Comparison of ENCODE assay signal across 8 cellular contexts in genomic region chr15:67884514-67885225, GRCh38. TPM values are rescaled to one million over a fixed set of nuclear protein-coding genes. Genes with fewer than 3 reads are reported as not detected.
DNase-seq lines count a peak whose midpoint lies in the region; ATAC-seq and TF ChIP-seq lines count a peak whose summit lies in the region.

No MANE protein-coding gene starts in this region.

- peak overlapping the region; percentile 74 for H3K4me3 ChIP-seq in endodermal cell (ENCODE audit: low read length)
- H3K4me3 ChIP-seq in mesenchymal stem cell (ENCODE audit: insufficient read depth in 1 of 2, low read depth in 1 of 2, low read length in 2 of 2), result peak overlapping the region; percentile 50 to 80

- H4K8ac ChIP-seq in mesenchymal stem cell (ENCODE audit: low read length), result peak overlapping the region; percentile 85

- peak overlapping the region; percentile 46 for H3K27ac ChIP-seq in endodermal cell (ENCODE audit: low read depth, low read length)
- peak overlapping the region; percentile 46 for H3K27ac ChIP-seq in mesenchymal stem cell (ENCODE audit: low read length, poor library complexity, severe bottlenecking)

- TF ChIP-seq CTCF in GM13976 (IDR thresholded peaks at IDR 0.05; ENCODE audit: borderline replicate concordance, control extremely low read depth, extremely low read depth, insufficient read depth, missing control alignments) (no peak), endodermal cell (conservative IDR thresholded peaks at IDR 0.05) (no peak)

- DNase-seq in GM13976 (ENCODE audit: low spot score) (peak; percentile 74), NCI-H526 (lab: John Stamatoyannopoulos, UW) (peak; percentile 40 to 91), endodermal cell (peak; percentile 90), mesenchymal stem cell (peak; percentile 78)
- DNase-seq in activated CD8-positive, alpha-beta memory T cell treated with anti-CD3 and anti-CD28 coated beads for 4 hours (ENCODE audit: low read depth in 2 of 2), result peak; percentile 25 to 27
- peak; percentile 9 to 29 (median 18) for DNase-seq in stimulated activated CD4-positive, alpha-beta T cell treated with anti-CD3 and anti-CD28 coated beads, TNF-alpha, amount 100 ng/mL, for 48 hours (ENCODE audit: low read depth in 3 of 3)

- ATAC-seq in GM21360 (IDR thresholded peaks at IDR 0.05; ENCODE audit: unreplicated experiment) (no peak), GM21390 (IDR thresholded peaks at IDR 0.05; ENCODE audit: unreplicated experiment) (no peak)

- H3K79me1 ChIP-seq in mesenchymal stem cell (replicated peaks; ENCODE audit: low read length, poor library complexity, severe bottlenecking), result no peaks in the 10 kb centered on the region

- in situ Hi-C loops in GM13976 (cut with MboI; ENCODE audit: low sequenced_read_pairs, unreplicated experiment), result no loop called here

- H3K4me3 Mint-ChIP-seq in endodermal cell, result peak overlapping the region; percentile 58

- H2BK120ac ChIP-seq in mesenchymal stem cell (ENCODE audit: low read depth, low read length), result peak overlapping the region; percentile 66

- H4K91ac ChIP-seq in mesenchymal stem cell (ENCODE audit: low read length), result peak overlapping the region; percentile 81

- peak overlapping the region; percentile 39 for H3K27ac Mint-ChIP-seq in endodermal cell

- H3K9ac ChIP-seq in endodermal cell (ENCODE audit: extremely low read depth, low read length, poor library complexity, severe bottlenecking), result peak overlapping the region; percentile 52
- H3K9ac ChIP-seq in mesenchymal stem cell (ENCODE audit: low read length), result peak overlapping the region; percentile 87

- H2BK15ac ChIP-seq in mesenchymal stem cell (ENCODE audit: low read depth, poor library complexity, severe bottlenecking), result no peak overlapping the region

- no peak overlapping the region for H2AK5ac ChIP-seq in mesenchymal stem cell (ENCODE audit: low read length, severe bottlenecking)

- peaks cover 7% of the 10 kb centered on the region for H3K4me1 Mint-ChIP-seq in endodermal cell

- H3K18ac ChIP-seq in mesenchymal stem cell (ENCODE audit: low read depth in 1 of 2, low read length in 2 of 2), result peak overlapping the region; percentile 52 to 97

- H3K9me3 ChIP-seq in endodermal cell (ENCODE audit: control insufficient read depth, low read length) (no peaks in the 10 kb centered on the region), mesenchymal stem cell (ENCODE audit: control insufficient read depth, low read length) (no peaks in the 10 kb centered on the region)

- peak overlapping the region in 1 of 2 experiments; percentile 2 for H3K14ac ChIP-seq in mesenchymal stem cell (ENCODE audit: low read length in 2 of 2)

- H3K27me3 Mint-ChIP-seq in endodermal cell (ENCODE audit: insufficient read depth), result peaks cover 18% of the 10 kb centered on the region

- H2BK12ac ChIP-seq in mesenchymal stem cell (ENCODE audit: low read length in 2 of 2), result peak overlapping the region; percentile 45 to 75

- 7 to 18% methylated on average over 4 to 46 of the region's 48 CpGs for WGBS in endodermal cell (ENCODE audit: insufficient coverage in 1 of 2, insufficient read length in 1 of 2), 2 experiments
- WGBS in mesenchymal stem cell, result 3% methylated on average over 37 of the region's 48 CpGs

- H3K9me3 Mint-ChIP-seq in endodermal cell, result no peaks in the 10 kb centered on the region

- no peaks in the 10 kb centered on the region for H3K36me3 ChIP-seq in endodermal cell (ENCODE audit: control insufficient read depth, insufficient read depth, low read length)
- H3K36me3 ChIP-seq in mesenchymal stem cell (ENCODE audit: control insufficient read depth in 1 of 2, insufficient read depth in 2 of 2, low read depth in 1 of 2, low read length in 2 of 2), result no peaks in the 10 kb centered on the region

- no peak overlapping the region for H2BK5ac ChIP-seq in mesenchymal stem cell (ENCODE audit: low read depth, low read length, poor library complexity, severe bottlenecking)

- no peak overlapping the region for H3K23ac ChIP-seq in mesenchymal stem cell (ENCODE audit: low read length in 2 of 2)

- H3K4me2 ChIP-seq in mesenchymal stem cell (ENCODE audit: low read length, poor library complexity, severe bottlenecking), result peak overlapping the region; percentile 51

- no peaks in the 10 kb centered on the region for H3K36me3 Mint-ChIP-seq in endodermal cell (ENCODE audit: low read depth)

- H3K4me1 ChIP-seq in endodermal cell (ENCODE audit: control insufficient read depth, insufficient read depth, low read length), result no peaks in the 10 kb centered on the region
- H3K4me1 ChIP-seq in mesenchymal stem cell (ENCODE audit: control insufficient read depth, insufficient read depth, low read depth, low read length), result peaks cover 3% of the 10 kb centered on the region

- peak overlapping the region; percentile 9 to 60 for H3K4ac ChIP-seq in mesenchymal stem cell (ENCODE audit: low read depth in 1 of 2, low read length in 2 of 2)

- H3K27me3 ChIP-seq in endodermal cell (ENCODE audit: control insufficient read depth, insufficient read depth, low read length, poor library complexity, severe bottlenecking) (peaks cover 11% of the 10 kb centered on the region), mesenchymal stem cell (ENCODE audit: control insufficient read depth in 1 of 2, insufficient read depth in 1 of 2, low read length in 2 of 2) (peaks cover 0 to 24% of the 10 kb centered on the region in 2 experiments)

- no peak overlapping the region for H2AFZ ChIP-seq in mesenchymal stem cell (ENCODE audit: low read depth, low read length)

RNA-seq across cellular contexts. Expression of gene RNU6-1, which starts 44.8 kb away (rescaled TPM):
- total RNA-seq in endodermal cell, result not detected
- polyA plus RNA-seq in endodermal cell (2013, experiment 1 of 2), result under 0.01 TPM
- under 0.01 TPM for polyA plus RNA-seq in endodermal cell (2013, experiment 2 of 2)
- polyA plus RNA-seq in mesenchymal stem cell (2013, experiment 1 of 2), result not detected
- polyA plus RNA-seq in mesenchymal stem cell (2013, experiment 2 of 2), result not detected

RNA-seq across cellular contexts. Expression of gene SKOR1, which starts 59.4 kb away (rescaled TPM):
- total RNA-seq in endodermal cell, result under 1 TPM; 0.37 to 0.51 TPM
- 2.0 TPM for polyA plus RNA-seq in endodermal cell (2013, experiment 1 of 2)
- polyA plus RNA-seq in endodermal cell (2013, experiment 2 of 2), result 1.7 TPM
- 0.06 TPM for polyA plus RNA-seq in mesenchymal stem cell (2013, experiment 1 of 2)
- polyA plus RNA-seq in mesenchymal stem cell (2013, experiment 2 of 2), result 0.08 TPM

Comparison
In these comparisons a context has a peak if more than half of its experiments do, and no peak if none do; other contexts are left out.
1. DNase-seq: peak in every context shown above with its lines; median percentile 90 in endodermal cell; 78 in mesenchymal stem cell; 74 in GM13976; 66 in NCI-H526; 26 in activated CD8-positive, alpha-beta memory T cell treated with anti-CD3 and anti-CD28 coated beads for 4 hours; 18 in stimulated activated CD4-positive, alpha-beta T cell treated with anti-CD3 and anti-CD28 coated beads, TNF-alpha, amount 100 ng/mL, for 48 hours.